ENCODE assay signal across 20 cellular contexts in the genomic region with DNA sequence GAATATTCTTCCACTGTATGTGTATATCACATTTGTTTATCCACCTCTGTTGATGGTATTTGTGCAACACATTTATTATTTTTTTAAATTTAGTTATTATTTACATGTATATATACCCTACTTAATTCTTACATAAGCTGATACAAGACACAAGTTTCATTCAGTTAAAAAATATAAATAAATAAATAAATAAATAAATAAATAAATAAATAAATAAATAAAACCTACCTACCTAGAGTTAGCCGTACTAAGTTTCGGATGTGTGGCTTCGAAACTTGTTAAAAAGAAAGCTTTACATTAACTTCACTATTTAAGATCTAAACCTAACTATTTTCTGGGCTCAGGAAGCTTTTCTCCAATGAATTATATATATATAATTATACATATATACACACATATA. TPM values are rescaled to one million over a fixed set of nuclear protein-coding genes. Genes with fewer than 3 reads are reported as not detected.
DNase-seq lines count a peak whose midpoint lies in the region; ATAC-seq, FAIRE-seq and TF ChIP-seq lines count a peak whose summit lies in the region.
"Had no signal": no experiment of that assay in that cellular context is flagged by ENCODE, and none has a peak within 500 bp of the region (broad histone marks: within the 10 kb centered on the region; RNA-seq: fewer than 3 reads in every experiment).

No MANE protein-coding gene starts in this region.

- intact Hi-C loops in pancreas (cut with DNase I): no loop called here
- intact Hi-C loops in psoas muscle (cut with DNase I): no loop called here

- CTCF ChIA-PET in A549 (lab: Yijun Ruan, JAX): no interaction called here
- CTCF ChIA-PET in HEK293 (lab: Yijun Ruan, JAX): interaction anchor here (0.9 kb wide), 1 partner anchor 12 kb away, joined by 4 read pairs; no protein-coding TSS in a partner anchor

- DNase-seq in A549 (ENCODE audit: low read depth in 1 of 2, low spot score in 1 of 2) (no peak), pancreas (no peak), DMS 273 (lab: John Stamatoyannopoulos, UW; ENCODE audit: unreplicated experiment) (no peak), psoas muscle (no peak), NCI-H2081 (lab: John Stamatoyannopoulos, UW) (no peak)
- DNase-seq: 8988T; ACHN; BE2C; C1 segment of cervical spinal cord; CD4-positive, alpha-beta memory T cell; CD4-positive, CD25-positive, alpha-beta regulatory T cell; CD8-positive, alpha-beta memory T cell; COR-L47; DMS79 treated with DMSO at 0.1 percent for 48 hours; GDM1 had no signal

- POLR2A ChIA-PET in A549 (lab: Yijun Ruan, JAX) (no interaction called here), HEK293 (lab: Yijun Ruan, JAX) (no interaction called here)

- WGBS in A549 (ENCODE audit: missing lambda C conversion rate): 68% methylated on average over 3 of the region's 3 CpGs
- 86 to 94% methylated on average over 3 of the region's 3 CpGs for WGBS in pancreas, 2 donors
- WGBS in psoas muscle, 3 donors: 96% methylated on average over 3 of the region's 3 CpGs

- TF ChIP-seq POLR2A in A549 (IDR thresholded peaks at IDR 0.05; ENCODE audit: low read length): no peak

- no peak overlapping the region for H3K27ac ChIP-seq in A549
- H3K27ac ChIP-seq in HEK293 (ENCODE audit: extremely low read depth, low read depth, low read length): no peak overlapping the region
- no peak overlapping the region for H3K27ac ChIP-seq in pancreas
- H3K27ac ChIP-seq in psoas muscle: no peak overlapping the region
- H3K27ac ChIP-seq: BLaER1 had no signal

- no peaks in the 10 kb centered on the region for H3K36me3 ChIP-seq in HEK293 (ENCODE audit: control insufficient read depth in 2 of 2, insufficient read depth in 1 of 2, low read length in 2 of 2)
- H3K36me3 ChIP-seq in pancreas: no peaks in the 10 kb centered on the region
- no peaks in the 10 kb centered on the region for H3K36me3 ChIP-seq in psoas muscle (ENCODE audit: insufficient read depth in 1 of 2, low read depth in 1 of 2)
- H3K36me3 ChIP-seq: BE2C, BLaER1 had no signal

- ATAC-seq in A549: no peak
- no peak for ATAC-seq in pancreas
- ATAC-seq in psoas muscle: no peak
- ATAC-seq: GM12878 had no signal

- FAIRE-seq in A549 (lab: Jason Lieb, UNC) (no peak), pancreas (lab: Jason Lieb, UNC) (peak; percentile 99)
- FAIRE-seq: GM12878, GM12892, GM18507 had no signal

- no peak for TF ChIP-seq EP300 in A549 (IDR thresholded peaks at IDR 0.05)

- H3K4me2 ChIP-seq in A549: no peak overlapping the region
- H3K4me2 ChIP-seq: BLaER1 had no signal

- no peak overlapping the region for H3K4me3 ChIP-seq in A549
- no peak overlapping the region for H3K4me3 ChIP-seq in HEK293 (ENCODE audit: low read depth, low read length)
- H3K4me3 ChIP-seq in pancreas: no peak overlapping the region
- H3K4me3 ChIP-seq in psoas muscle: no peak overlapping the region
- H3K4me3 ChIP-seq: BLaER1, GM12878 had no signal

- peaks cover 0 to 4% (median 1%) of the 10 kb centered on the region in 4 donors for H3K27me3 ChIP-seq in pancreas
- peaks cover 0 to 25% (median 0%) of the 10 kb centered on the region in 3 donors for H3K27me3 ChIP-seq in psoas muscle (ENCODE audit: insufficient read depth in 3 of 3, low read length in 2 of 3)
- H3K27me3 ChIP-seq: BE2C had no signal

- no peak for TF ChIP-seq RAD21 in A549 (conservative IDR thresholded peaks at IDR 0.05 in 1 of 2, IDR thresholded peaks at IDR 0.05 in 1 of 2)

- no peaks in the 10 kb centered on the region for H3K4me1 ChIP-seq in A549
- H3K4me1 ChIP-seq in HEK293 (ENCODE audit: control insufficient read depth, insufficient read depth, low read length): no peaks in the 10 kb centered on the region
- no peaks in the 10 kb centered on the region for H3K4me1 ChIP-seq in pancreas
- no peaks in the 10 kb centered on the region for H3K4me1 ChIP-seq in psoas muscle
- H3K4me1 ChIP-seq: BE2C, BLaER1 had no signal

- TF ChIP-seq CTCF in A549 (IDR thresholded peaks at IDR 0.05): no peak
- no peak for TF ChIP-seq CTCF in HEK293 (tag by site-specific recombination; IDR thresholded peaks at IDR 0.05)
- no peak for TF ChIP-seq CTCF in pancreas (IDR thresholded peaks at IDR 0.05)
- TF ChIP-seq CTCF in psoas muscle (IDR thresholded peaks at IDR 0.05): no peak

- no peaks in the 10 kb centered on the region for H3K9me3 ChIP-seq in A549
- H3K9me3 ChIP-seq in HEK293 (ENCODE audit: control insufficient read depth, insufficient read depth, low read depth, low read length): no peaks in the 10 kb centered on the region
- H3K9me3 ChIP-seq in pancreas: no peaks in the 10 kb centered on the region
- peaks cover 10% of the 10 kb centered on the region for H3K9me3 ChIP-seq in psoas muscle
- H3K9me3 ChIP-seq: BE2C had no signal

TF ChIP-seq in A549, 52 proteins besides CTCF, POLR2A, EP300 and RAD21:
- 0 out of 2 replicates have a peak, but pooled peaks have one; percentile 23 for TF ChIP-seq ZC3H11A (IDR thresholded peaks at IDR 0.05)
- TF ChIP-seq, protein P1, sequence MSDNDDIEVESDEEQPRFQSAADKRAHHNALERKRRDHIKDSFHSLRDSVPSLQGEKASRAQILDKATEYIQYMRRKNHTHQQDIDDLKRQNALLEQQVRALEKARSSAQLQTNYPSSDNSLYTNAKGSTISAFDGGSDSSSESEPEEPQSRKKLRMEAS (IDR thresholded peaks at IDR 0.05): no peak
TF ChIP-seq in A549: peak in this region for 1.

TF ChIP-seq in HEK293, 187 proteins besides CTCF, POLR2A, EP300 and RAD21 (continues in another document):
- TF ChIP-seq, protein P2, sequence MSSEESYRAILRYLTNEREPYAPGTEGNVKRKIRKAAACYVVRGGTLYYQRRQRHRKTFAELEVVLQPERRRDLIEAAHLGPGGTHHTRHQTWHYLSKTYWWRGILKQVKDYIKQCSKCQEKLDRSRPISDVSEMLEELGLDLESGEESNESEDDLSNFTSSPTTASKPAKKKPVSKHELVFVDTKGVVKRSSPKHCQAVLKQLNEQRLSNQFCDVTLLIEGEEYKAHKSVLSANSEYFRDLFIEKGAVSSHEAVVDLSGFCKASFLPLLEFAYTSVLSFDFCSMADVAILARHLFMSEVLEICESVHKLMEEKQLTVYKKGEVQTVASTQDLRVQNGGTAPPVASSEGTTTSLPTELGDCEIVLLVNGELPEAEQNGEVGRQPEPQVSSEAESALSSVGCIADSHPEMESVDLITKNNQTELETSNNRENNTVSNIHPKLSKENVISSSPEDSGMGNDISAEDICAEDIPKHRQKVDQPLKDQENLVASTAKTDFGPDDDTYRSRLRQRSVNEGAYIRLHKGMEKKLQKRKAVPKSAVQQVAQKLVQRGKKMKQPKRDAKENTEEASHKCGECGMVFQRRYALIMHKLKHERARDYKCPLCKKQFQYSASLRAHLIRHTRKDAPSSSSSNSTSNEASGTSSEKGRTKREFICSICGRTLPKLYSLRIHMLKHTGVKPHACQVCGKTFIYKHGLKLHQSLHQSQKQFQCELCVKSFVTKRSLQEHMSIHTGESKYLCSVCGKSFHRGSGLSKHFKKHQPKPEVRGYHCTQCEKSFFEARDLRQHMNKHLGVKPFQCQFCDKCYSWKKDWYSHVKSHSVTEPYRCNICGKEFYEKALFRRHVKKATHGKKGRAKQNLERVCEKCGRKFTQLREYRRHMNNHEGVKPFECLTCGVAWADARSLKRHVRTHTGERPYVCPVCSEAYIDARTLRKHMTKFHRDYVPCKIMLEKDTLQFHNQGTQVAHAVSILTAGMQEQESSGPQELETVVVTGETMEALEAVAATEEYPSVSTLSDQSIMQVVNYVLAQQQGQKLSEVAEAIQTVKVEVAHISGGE (tag by site-specific recombination; conservative IDR thresholded peaks at IDR 0.05; ENCODE audit: low read depth): peak; percentile 50

RNA-seq across cellular contexts. Expression of a gene that starts 23.3 kb away (rescaled TPM):
- 0.45 and 0.76 TPM in 2 replicates for polyA plus RNA-seq in A549 (2011; rRNA removed)
- 0.09 and 0.13 TPM in 2 replicates for polyA plus RNA-seq in A549 (2012; cell fraction: cytosol; rRNA removed)
- 0.01 and 0.02 TPM in 2 replicates for polyA plus RNA-seq in A549 (2012; cell fraction: nucleus; rRNA removed)
- 0.13 to 0.26 TPM (median 0.17 TPM) in 3 replicates for polyA plus RNA-seq in A549 (2017; fragmentation: RNase III; extraction: RNeasy Plus Mini Kit Qiagen cat#74134 plus additional on column Dnase treatment)
- polyA minus RNA-seq in A549 (2011; rRNA and poly(A)+ RNA removed): 1.2 and 1.9 TPM in 2 replicates
- 10 to 100 TPM; 14.2 to 29.3 (median 18.7) TPM for total RNA-seq in pancreas
- 1 to 10 TPM; 5.2 to 7.1 TPM for polyA plus RNA-seq in pancreas
- 1 to 10 TPM in 2 of 4 donors, under 1 TPM in 2; 0.84 to 2.3 (median 1.1) TPM for total RNA-seq in psoas muscle
- under 1 TPM; 0.16 to 0.39 (median 0.17) TPM for polyA plus RNA-seq in psoas muscle

RNA-seq across cellular contexts. Expression of a gene that starts 53.0 kb away (rescaled TPM):
- polyA plus RNA-seq in A549 (2011; rRNA removed): 301 and 311 TPM in 2 replicates
- polyA plus RNA-seq in A549 (2012; cell fraction: cytosol; rRNA removed): 172 and 177 TPM in 2 replicates
- 95.5 and 159 TPM in 2 replicates for polyA plus RNA-seq in A549 (2012; cell fraction: nucleus; rRNA removed)
- 222 to 232 TPM (median 232 TPM) in 3 replicates for polyA plus RNA-seq in A549 (2017; fragmentation: RNase III; extraction: RNeasy Plus Mini Kit Qiagen cat#74134 plus additional on column Dnase treatment)
- 133 TPM in 2 replicates for polyA minus RNA-seq in A549 (2011; rRNA and poly(A)+ RNA removed)
- 10 to 100 TPM; 29.1 to 46.2 (median 40.9) TPM for total RNA-seq in pancreas
- polyA plus RNA-seq in pancreas: 10 to 100 TPM; 52.3 to 90.0 TPM
- 100 to 1,000 TPM in 1 of 4 donors, 10 to 100 TPM in 3; 81.1 to 107 (median 90.5) TPM for total RNA-seq in psoas muscle
- polyA plus RNA-seq in psoas muscle: 100 to 1,000 TPM in 2 of 3 donors, 10 to 100 TPM in 1; 85.0 to 139 (median 111) TPM
